ENCODE assay signal across 22 cellular contexts in genomic region chr18:78794031-78794430, GRCh38.
A peak's percentile ranks its signal among the peaks of the same experiment; 100 is the strongest.
DNase-seq lines count a peak whose midpoint lies in the region; TF ChIP-seq lines count a peak whose summit lies in the region.
"Had no signal": no experiment of that assay in that cellular context is flagged by ENCODE, and none has a peak within 500 bp of the region (broad histone marks: within the 10 kb centered on the region; RNA-seq: fewer than 3 reads in every experiment).

No MANE protein-coding gene starts in this region.

- H3K27me3 ChIP-seq in spleen (replicated peaks in 1 of 7) (no peaks in the 10 kb centered on the region), WERI-Rb-1 (ENCODE audit: insufficient read depth, low read depth, severe bottlenecking) (no peaks in the 10 kb centered on the region)

- H3K4me1 ChIP-seq in HEK293 (ENCODE audit: control insufficient read depth, insufficient read depth, low read length) (no peaks in the 10 kb centered on the region), spleen (no peaks in the 10 kb centered on the region)

- peak; percentile 72 for DNase-seq in Daoy (ENCODE audit: low read depth)
- peak; percentile 5 for DNase-seq in RWPE1 (ENCODE audit: low spot score)
- DNase-seq in spleen = peak; percentile 54
- DNase-seq in COR-L47 (lab: John Stamatoyannopoulos, UW) = no peak
- no peak for DNase-seq in GM19238 (ENCODE audit: insufficient read length, low spot score)
- DNase-seq in WERI-Rb-1 = no peak
- DNase-seq: CD8-positive, alpha-beta memory T cell; DMS53; HCEC 1CT; Karpas-422; MV-4-11; NCI-H1105; NCI-H1436 treated with DMSO at 0.1 percent for 48 hours; NCI-H1930; NCI-H2107; NCI-H524; NCI-H774; RPMI8226; SHP77 had no signal

- H3K36me3 ChIP-seq in HEK293 (ENCODE audit: control insufficient read depth in 2 of 2, insufficient read depth in 1 of 2, low read length in 2 of 2) (no peaks in the 10 kb centered on the region), spleen (no peaks in the 10 kb centered on the region), WERI-Rb-1 (no peaks in the 10 kb centered on the region)

- H3K4me3 ChIP-seq in HEK293 (ENCODE audit: low read depth, low read length) (no peak overlapping the region), spleen (no peak overlapping the region), WERI-Rb-1 (ENCODE audit: low read depth, low read length) (no peak overlapping the region)

- no peak for TF ChIP-seq POLR2A in spleen (IDR thresholded peaks at IDR 0.05)

- TF ChIP-seq CTCF in HEK293 (tag by site-specific recombination; IDR thresholded peaks at IDR 0.05) (no peak), RWPE1 (conservative IDR thresholded peaks at IDR 0.05; ENCODE audit: low read depth) (no peak), spleen (IDR thresholded peaks at IDR 0.05 in 8 of 11, conservative IDR thresholded peaks at IDR 0.05 in 3 of 11) (no peak), WERI-Rb-1 (IDR thresholded peaks at IDR 0.05; ENCODE audit: low read depth, low read length) (no peak)

- WGBS in spleen, 5 donors = 59 to 100% (median 69%) methylated on average over 3 to 8 of the region's 8 CpGs

- CTCF ChIA-PET in HEK293 (lab: Yijun Ruan, JAX) (no interaction called here), RWPE1 (lab: Yijun Ruan, JAX) (interaction anchor here (0.5 kb wide), 1 partner anchor 749 kb away, joined by 3 read pairs; no protein-coding TSS in a partner anchor)

- H3K9me3 ChIP-seq in HEK293 (ENCODE audit: control insufficient read depth, insufficient read depth, low read depth, low read length) (no peaks in the 10 kb centered on the region), spleen (no peaks in the 10 kb centered on the region), WERI-Rb-1 (ENCODE audit: severe bottlenecking) (no peaks in the 10 kb centered on the region)

- POLR2A ChIA-PET in HEK293 (lab: Yijun Ruan, JAX) = no interaction called here
- POLR2A ChIA-PET in RWPE1 (lab: Yijun Ruan, JAX; ENCODE audit: low non-redundant PET) = no interaction called here

- H3K27ac ChIP-seq in HEK293 (ENCODE audit: extremely low read depth, low read depth, low read length) (no peak overlapping the region), RWPE1 (no peak overlapping the region), spleen (no peak overlapping the region), WERI-Rb-1 (no peak overlapping the region)
- H3K27ac ChIP-seq: C4-2B, HL-60 had no signal

- intact Hi-C loops in spleen (cut with DNase I; ENCODE audit: low total_unique reads) = no loop called here

TF ChIP-seq in HEK293, 187 proteins besides CTCF, POLR2A, EP300 and RAD21:
- TF ChIP-seq GLIS1 (tag by site-specific recombination; IDR thresholded peaks at IDR 0.05) = peak; percentile 17; the same call in 1 of the 2 replicates
- TF ChIP-seq ZNF585B (tag by site-specific recombination; IDR thresholded peaks at IDR 0.05) = no peak
TF ChIP-seq in HEK293: peak in this region for 1.

Comparison
In these comparisons a context has a peak if more than half of its experiments do, and no peak if none do; other contexts are left out.
1. DNase-seq: peak in Daoy (single experiment), RWPE1 (single experiment) and spleen (single experiment); none in COR-L47 (single experiment), GM19238 (single experiment) and WERI-Rb-1 (single experiment).